Comparison of ENCODE assay signal across 14 cellular contexts in genomic region chr11:28976801-28977145, GRCh38.
DNase-seq lines count a peak whose midpoint lies in the region; ATAC-seq and TF ChIP-seq lines count a peak whose summit lies in the region.
"Had no signal": no experiment of that assay in that cellular context is flagged by ENCODE, and none has a peak within 500 bp of the region (broad histone marks: within the 10 kb centered on the region; RNA-seq: fewer than 3 reads in every experiment).

No MANE protein-coding gene starts in this region.

- no peaks in the 10 kb centered on the region for H3K9me3 ChIP-seq in left lung
- H3K9me3 ChIP-seq: BLaER1 treated with 17β-estradiol and CSF1 and Interleukin-3, amounts not matched to agents 10 nM and 100 nM had no signal

- no peak overlapping the region for H3K27ac Mint-ChIP-seq in GM23338
- no peak overlapping the region for H3K27ac Mint-ChIP-seq in type B pancreatic cell

- H3F3A ChIP-seq in GM23338 (replicated peaks; ENCODE audit: low read depth) = no peaks in the 10 kb centered on the region

- no peaks in the 10 kb centered on the region for H3K4me1 ChIP-seq in GM23338 (ENCODE audit: insufficient read depth)
- no peaks in the 10 kb centered on the region for H3K4me1 ChIP-seq in left lung
- H3K4me1 ChIP-seq: BLaER1 treated with 17β-estradiol and CSF1 and Interleukin-3, amounts not matched to agents 10 nM and 100 nM had no signal

- no peaks in the 10 kb centered on the region for H3K36me3 ChIP-seq in GM23338 (ENCODE audit: insufficient read depth)
- no peaks in the 10 kb centered on the region for H3K36me3 ChIP-seq in left lung
- H3K36me3 ChIP-seq: BLaER1 treated with 17β-estradiol and CSF1 and Interleukin-3, amounts not matched to agents 10 nM and 100 nM had no signal

- H3K79me2 ChIP-seq in GM23338 (replicated peaks; ENCODE audit: insufficient read depth) = no peaks in the 10 kb centered on the region

- H3K27me3 ChIP-seq in GM23338 (ENCODE audit: insufficient read depth) = no peaks in the 10 kb centered on the region
- no peaks in the 10 kb centered on the region for H3K27me3 ChIP-seq in left lung
- H3K27me3 ChIP-seq: BLaER1 treated with 17β-estradiol and CSF1 and Interleukin-3, amounts not matched to agents 10 nM and 100 nM had no signal

- no peak overlapping the region for H3K4me2 ChIP-seq in GM23338
- H3K4me2 ChIP-seq: BLaER1 treated with 17β-estradiol and CSF1 and Interleukin-3, amounts not matched to agents 10 nM and 100 nM had no signal

- H3K27ac ChIP-seq in GM23338 (ENCODE audit: low read depth) (no peak overlapping the region), left lung (no peak overlapping the region)
- H3K27ac ChIP-seq: BLaER1 treated with 17β-estradiol and CSF1 and Interleukin-3, amounts not matched to agents 10 nM and 100 nM had no signal

- H3K36me3 Mint-ChIP-seq in GM23338 (ENCODE audit: low read depth) = no peaks in the 10 kb centered on the region
- H3K36me3 Mint-ChIP-seq in type B pancreatic cell = no peaks in the 10 kb centered on the region

- intact Hi-C loops in left lung (cut with DNase I) (no loop called here), cardiac septum (cut with DNase I) (no loop called here)

- H3K9me3 Mint-ChIP-seq in GM23338 (no peaks in the 10 kb centered on the region; the same call in 2 of the 3 replicates), type B pancreatic cell (no peaks in the 10 kb centered on the region)
- H3K9me3 Mint-ChIP-seq: H9 had no signal

- no peaks in the 10 kb centered on the region for H3K4me1 Mint-ChIP-seq in GM23338
- H3K4me1 Mint-ChIP-seq in type B pancreatic cell (ENCODE audit: unreplicated experiment) = no peaks in the 10 kb centered on the region

- DNase-seq in GM23338 (ENCODE audit: low spot score) (no peak), NCI-H146 (lab: John Stamatoyannopoulos, UW) (peak; percentile 33), left lung (no peak), type B pancreatic cell (ENCODE audit: extremely low spot score, unreplicated experiment) (no peak), cardiac septum (ENCODE audit: low spot score) (no peak), iPS-NIHi7 (ENCODE audit: extremely low spot score) (no peak)
- DNase-seq: H9, Kasumi-1, MV-4-11, NCI-H1417 treated with DMSO at 0.1 percent for 48 hours, NCI-H2081 treated with DMSO at 0.1 percent for 48 hours, NCI-H226 had no signal

- no peak for TF ChIP-seq CTCF in GM23338 (conservative IDR thresholded peaks at IDR 0.05; ENCODE audit: low read depth in 2 of 2)
- no peak for TF ChIP-seq CTCF in left lung (IDR thresholded peaks at IDR 0.05)
- TF ChIP-seq CTCF in type B pancreatic cell (conservative IDR thresholded peaks at IDR 0.05) = no peak

- H3K9me2 ChIP-seq in GM23338 (ENCODE audit: insufficient read depth) = no peaks in the 10 kb centered on the region

- H3K4me3 Mint-ChIP-seq in GM23338 (no peak overlapping the region), type B pancreatic cell (peak overlapping the region; percentile 10)
- H3K4me3 Mint-ChIP-seq: H9 had no signal

- no peaks in the 10 kb centered on the region for H4K20me1 ChIP-seq in GM23338 (replicated peaks; ENCODE audit: insufficient read depth)
- H4K20me1 ChIP-seq: BLaER1 treated with 17β-estradiol and CSF1 and Interleukin-3, amounts not matched to agents 10 nM and 100 nM had no signal

- no peak overlapping the region for H3K4me3 ChIP-seq in GM23338
- no peak overlapping the region for H3K4me3 ChIP-seq in left lung
- H3K4me3 ChIP-seq: BLaER1 treated with 17β-estradiol and CSF1 and Interleukin-3, amounts not matched to agents 10 nM and 100 nM had no signal

- H2AFZ ChIP-seq in GM23338 = peak overlapping the region; percentile 43; the same call in 1 of the 2 replicates

- ATAC-seq in GM23338 (no peak), left lung (peak; percentile 94), HG03342 (IDR thresholded peaks at IDR 0.05; ENCODE audit: unreplicated experiment) (no peak)

- H3K27me3 Mint-ChIP-seq in GM23338 (ENCODE audit: insufficient read depth, low read depth, poor library complexity) (peaks cover 4% of the 10 kb centered on the region), type B pancreatic cell (no peaks in the 10 kb centered on the region)

TF ChIP-seq in GM23338, 12 proteins besides CTCF, POLR2A, EP300 and RAD21:
- TF ChIP-seq POLR2AphosphoS5 (IDR thresholded peaks at IDR 0.05; ENCODE audit: low read depth) (no peak), EZH2phosphoT487 (IDR thresholded peaks at IDR 0.05; ENCODE audit: unreplicated experiment) (no peak), EZH2 (IDR thresholded peaks at IDR 0.05; ENCODE audit: low read depth, unreplicated experiment) (no peak), ETS1 (IDR thresholded peaks at IDR 0.05) (no peak), REST (IDR thresholded peaks at IDR 0.05; ENCODE audit: unreplicated experiment) (no peak), ZNF114 (CRISPR knock-in tag; IDR thresholded peaks at IDR 0.05) (no peak), NANOG (IDR thresholded peaks at IDR 0.05; ENCODE audit: borderline replicate concordance) (no peak)
